15 cellular contexts compared by ENCODE assay signal in genomic region chr5:108339220-108339619, GRCh38. TPM values are rescaled to one million over a fixed set of nuclear protein-coding genes. Genes with fewer than 3 reads are reported as not detected.
DNase-seq lines count a peak whose midpoint lies in the region; ATAC-seq, FAIRE-seq and TF ChIP-seq lines count a peak whose summit lies in the region.
"Had no signal": no experiment of that assay in that cellular context is flagged by ENCODE, and none has a peak within 500 bp of the region (broad histone marks: within the 10 kb centered on the region; RNA-seq: fewer than 3 reads in every experiment).

No MANE protein-coding gene starts in this region.

- no peak overlapping the region for H3K27ac ChIP-seq in RWPE2 (ENCODE audit: poor library complexity, severe bottlenecking)
- no peak overlapping the region for H3K27ac ChIP-seq in kidney (ENCODE audit: low read depth in 2 of 2, low read length in 2 of 2)
- H3K27ac ChIP-seq: RWPE1, SJCRH30 had no signal

- no peaks in the 10 kb centered on the region for H3K4me1 ChIP-seq in RWPE2 (ENCODE audit: insufficient read depth, poor library complexity, severe bottlenecking)
- H3K4me1 ChIP-seq in kidney (ENCODE audit: control insufficient read depth in 1 of 2, insufficient read depth in 1 of 2, low read depth in 1 of 2, low read length in 2 of 2): no peaks in the 10 kb centered on the region

- H3K27me3 ChIP-seq in RWPE2 (ENCODE audit: insufficient read depth, poor library complexity, severe bottlenecking) (no peaks in the 10 kb centered on the region), H7 (ENCODE audit: control insufficient read depth, insufficient read depth, low read length) (no peaks in the 10 kb centered on the region)
- H3K27me3 ChIP-seq: SJCRH30 had no signal

- H3K9ac ChIP-seq in kidney (ENCODE audit: low read length in 2 of 2): no peak overlapping the region

- DNase-seq in LoVo (ENCODE audit: low spot score) (peak; percentile 36), RWPE2 (ENCODE audit: low spot score) (no peak), kidney (no peak), NCI-H345 (lab: John Stamatoyannopoulos, UW) (no peak), H7 (no peak), NCI-H1694 treated with DMSO at 0.1 percent for 48 hours (lab: John Stamatoyannopoulos, UW) (no peak)
- DNase-seq in activated CD4-positive, alpha-beta T cell treated with anti-CD3 and anti-CD28 coated beads for 4 hours: no peak
- DNase-seq: CD4-positive, CD25-positive, alpha-beta regulatory T cell; HCEC 1CT; NCI-H1092 treated with DMSO at 0.1 percent for 48 hours; NCI-H446; NK-92 treated with Interleukin-12 subunit alpha and Interleukin-12 subunit beta, amount 100 ng/mL, for 24 hours; OCI-M1; SJCRH30 had no signal

- FAIRE-seq in kidney (lab: Jason Lieb, UNC): peak; percentile 32

- TF ChIP-seq CTCF in RWPE2 (IDR thresholded peaks at IDR 0.05; ENCODE audit: poor library complexity, severe bottlenecking): no peak
- no peak for TF ChIP-seq CTCF in kidney (IDR thresholded peaks at IDR 0.05; ENCODE audit: borderline replicate concordance, extremely low read depth, insufficient read depth)

- no peak overlapping the region for H3K4me3 ChIP-seq in RWPE2 (ENCODE audit: severe bottlenecking)
- no peak overlapping the region for H3K4me3 ChIP-seq in kidney (ENCODE audit: low read length in 2 of 2)
- H3K4me3 ChIP-seq in H7 (ENCODE audit: insufficient read depth, low read depth, low read length): no peak overlapping the region
- H3K4me3 ChIP-seq: SJCRH30 had no signal

- intact Hi-C loops in kidney (cut with DNase I): no loop called here

- ATAC-seq in RWPE2 (ENCODE audit: low read depth): peak; percentile 50; the same call in 1 of the 3 replicates

- H3K36me3 ChIP-seq in RWPE2 (ENCODE audit: low read depth): no peaks in the 10 kb centered on the region
- H3K36me3 ChIP-seq in kidney (ENCODE audit: control insufficient read depth in 1 of 2, insufficient read depth in 2 of 2, low read length in 2 of 2): no peaks in the 10 kb centered on the region
- H3K36me3 ChIP-seq in H7 (replicated peaks; ENCODE audit: control insufficient read depth, insufficient read depth, low read length): no peaks in the 10 kb centered on the region
- H3K36me3 ChIP-seq: SJCRH30 had no signal

- no peaks in the 10 kb centered on the region for H3K9me3 ChIP-seq in RWPE2 (ENCODE audit: severe bottlenecking)
- no peaks in the 10 kb centered on the region for H3K9me3 ChIP-seq in kidney (ENCODE audit: control insufficient read depth in 1 of 2, low read length in 2 of 2)
- H3K9me3 ChIP-seq: SJCRH30 had no signal

RNA-seq across cellular contexts. Expression of gene FBXL17, which starts 42.7 kb away (rescaled TPM):
- total RNA-seq in kidney: 26.5 TPM
- polyA plus RNA-seq in kidney (ENCODE audit: insufficient read depth, low read depth, low replicate concordance): 11.7 TPM
- total RNA-seq in H7 (2014; rRNA removed; shearing (Covaris generic)): 5.5 and 8.8 TPM in 2 replicates
